22 cellular contexts compared by ENCODE assay signal in the genomic region with DNA sequence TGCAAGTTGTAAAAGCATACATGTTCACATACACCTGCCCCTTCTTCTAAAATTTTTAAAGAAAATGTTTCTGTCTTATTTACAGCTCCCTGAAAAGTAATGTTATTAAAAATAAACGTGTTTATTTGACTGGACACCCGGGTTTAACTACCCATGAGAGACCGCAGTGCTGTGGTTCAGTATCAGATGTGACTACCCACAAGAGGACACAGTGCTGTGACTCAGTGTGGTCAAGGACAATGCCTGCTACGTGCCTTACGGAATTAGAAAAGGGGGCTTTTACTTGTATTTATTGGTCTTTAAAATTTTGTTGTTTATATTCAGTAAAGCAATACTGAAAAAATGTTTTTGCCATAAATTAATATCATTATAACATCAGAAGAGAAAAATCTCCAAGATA.
DNase-seq lines count a peak whose midpoint lies in the region; ATAC-seq, FAIRE-seq and TF ChIP-seq lines count a peak whose summit lies in the region.
"Had no signal": no experiment of that assay in that cellular context is flagged by ENCODE, and none has a peak within 500 bp of the region (broad histone marks: within the 10 kb centered on the region; RNA-seq: fewer than 3 reads in every experiment).

No MANE protein-coding gene starts in this region.

- TF ChIP-seq CTCF in thyroid gland (IDR thresholded peaks at IDR 0.05), result no peak

- H3K4me3 Mint-ChIP-seq in activated naive CD8-positive, alpha-beta T cell treated with anti-CD3 and anti-CD28 coated beads, Interleukin-2, amount 50 U/mL, for 24 hours, result no peak overlapping the region

- H3K9me3 Mint-ChIP-seq in activated naive CD8-positive, alpha-beta T cell treated with anti-CD3 and anti-CD28 coated beads, Interleukin-2, amount 50 U/mL, for 24 hours, result peaks cover 8% of the 10 kb centered on the region

- no peaks in the 10 kb centered on the region for H3K36me3 ChIP-seq in thyroid gland

- 81 to 84% methylated on average over 5 of the region's 5 CpGs for WGBS in thyroid gland, 2 donors

- intact Hi-C loops in thyroid gland (cut with DNase I), result no loop called here

- ATAC-seq in activated naive CD8-positive, alpha-beta T cell treated with anti-CD3 and anti-CD28 coated beads, Interleukin-2, amount 50 U/mL, for 24 hours, result no peak
- ATAC-seq in GM21381 (IDR thresholded peaks at IDR 0.05; ENCODE audit: unreplicated experiment), result no peak
- ATAC-seq: HepG2, K562 had no signal

- H3K27me3 ChIP-seq in thyroid gland, result no peaks in the 10 kb centered on the region

- H3K36me3 Mint-ChIP-seq in activated naive CD8-positive, alpha-beta T cell treated with anti-CD3 and anti-CD28 coated beads, Interleukin-2, amount 50 U/mL, for 24 hours (ENCODE audit: low read depth), result no peaks in the 10 kb centered on the region

- no peaks in the 10 kb centered on the region for H3K27me3 Mint-ChIP-seq in activated naive CD8-positive, alpha-beta T cell treated with anti-CD3 and anti-CD28 coated beads, Interleukin-2, amount 50 U/mL, for 24 hours

- H3K9me3 ChIP-seq in thyroid gland, result no peaks in the 10 kb centered on the region
- H3K9me3 ChIP-seq: SK-N-SH had no signal

- peak; percentile 80 for FAIRE-seq in RCC 7860 (lab: Jason Lieb, UNC)
- FAIRE-seq: HepG2, K562 had no signal

- no peak overlapping the region for H3K27ac Mint-ChIP-seq in activated naive CD8-positive, alpha-beta T cell treated with anti-CD3 and anti-CD28 coated beads, Interleukin-2, amount 50 U/mL, for 24 hours

- no peaks in the 10 kb centered on the region for H3K4me1 Mint-ChIP-seq in activated naive CD8-positive, alpha-beta T cell treated with anti-CD3 and anti-CD28 coated beads, Interleukin-2, amount 50 U/mL, for 24 hours

- no peak for TF ChIP-seq POLR2A in thyroid gland (IDR thresholded peaks at IDR 0.05)

- no peak overlapping the region for H3K4me3 ChIP-seq in thyroid gland (replicated peaks in 1 of 3)
- H3K4me3 ChIP-seq: K562, PC-9 had no signal

- DNase-seq in HK-2 (ENCODE audit: unreplicated experiment), result peak; percentile 45
- DNase-seq in RCC 7860 (ENCODE audit: low spot score), result peak; percentile 31
- peak; percentile 49 for DNase-seq in glomerular visceral epithelial cell (ENCODE audit: extremely low spot score)
- DNase-seq in activated CD4-positive, alpha-beta T cell treated with anti-CD3 and anti-CD28 coated beads for 1 hour, result no peak
- DNase-seq in activated naive CD8-positive, alpha-beta T cell treated with anti-CD3 and anti-CD28 coated beads, Interleukin-2, amount 50 U/mL, for 24 hours, result no peak
- no peak for DNase-seq in thyroid gland
- DNase-seq: ACHN, C1 segment of cervical spinal cord, GF-D8, H7, NCI-H1092 treated with DMSO at 0.1 percent for 48 hours, NCI-H146, NCI-H2081 treated with DMSO at 0.1 percent for 48 hours, NCI-H2171 treated with DMSO at 0.1 percent for 48 hours, NCI-H526, PC-9, SIG-M5, SK-N-SH had no signal

- no peak overlapping the region for H3K27ac ChIP-seq in thyroid gland
- H3K27ac ChIP-seq: HL-60, PC-9 had no signal

- H3K4me1 ChIP-seq in thyroid gland, result no peaks in the 10 kb centered on the region

Comparison
In these comparisons a context has a peak if more than half of its experiments do, and no peak if none do; other contexts are left out.
1. DNase-seq: peak in HK-2 (single experiment), RCC 7860 (single experiment) and glomerular visceral epithelial cell (single experiment); none in activated CD4-positive, alpha-beta T cell treated with anti-CD3 and anti-CD28 coated beads for 1 hour (single experiment), activated naive CD8-positive, alpha-beta T cell treated with anti-CD3 and anti-CD28 coated beads, Interleukin-2, amount 50 U/mL, for 24 hours (single experiment) and thyroid gland (0 of 2).